ENCODE assay signal across 8 cellular contexts in genomic region chr10:90592903-90593302, GRCh38.
DNase-seq lines count a peak whose midpoint lies in the region; ATAC-seq and TF ChIP-seq lines count a peak whose summit lies in the region.

No MANE protein-coding gene starts in this region.

- H3K4me3 Mint-ChIP-seq in activated CD4-positive, alpha-beta memory T cell treated with anti-CD3 and anti-CD28 coated beads for 36 hours: no peak overlapping the region
- no peak overlapping the region for H3K4me3 Mint-ChIP-seq in activated CD4-positive, alpha-beta memory T cell treated with anti-CD3 and anti-CD28 coated beads, Interleukin-2, amount 10 ng/mL, durations not matched to agents 7 days and 5 days
- H3K4me3 Mint-ChIP-seq in neural crest cell: no peak overlapping the region

- POLR2A ChIA-PET in activated CD4-positive, alpha-beta memory T cell treated with anti-CD3 and anti-CD28 coated beads for 36 hours (lab: Charles Lee): no interaction called here
- POLR2A ChIA-PET in activated CD4-positive, alpha-beta memory T cell treated with anti-CD3 and anti-CD28 coated beads, Interleukin-2, amount 10 ng/mL, durations not matched to agents 7 days and 5 days (lab: Charles Lee): no interaction called here

- no peaks in the 10 kb centered on the region for H3K4me1 Mint-ChIP-seq in activated CD4-positive, alpha-beta memory T cell treated with anti-CD3 and anti-CD28 coated beads for 36 hours (ENCODE audit: low read depth)
- no peaks in the 10 kb centered on the region for H3K4me1 Mint-ChIP-seq in activated CD4-positive, alpha-beta memory T cell treated with anti-CD3 and anti-CD28 coated beads, Interleukin-2, amount 10 ng/mL, durations not matched to agents 7 days and 5 days
- no peaks in the 10 kb centered on the region for H3K4me1 Mint-ChIP-seq in neural crest cell

- ATAC-seq in HG02884 (IDR thresholded peaks at IDR 0.05; ENCODE audit: unreplicated experiment): peak; percentile 59
- ATAC-seq in GM18870 (IDR thresholded peaks at IDR 0.05; ENCODE audit: unreplicated experiment): no peak

- no peak overlapping the region for H3K4me3 ChIP-seq in OCI-LY1 (ENCODE audit: low read depth, low read length, poor library complexity, severe bottlenecking)
- H3K4me3 ChIP-seq in epithelial cell of esophagus (ENCODE audit: low read length): no peak overlapping the region

- no peaks in the 10 kb centered on the region for H3K79me2 ChIP-seq in OCI-LY1 (ENCODE audit: insufficient read depth, low read length)

- no peaks in the 10 kb centered on the region for H3K36me3 Mint-ChIP-seq in activated CD4-positive, alpha-beta memory T cell treated with anti-CD3 and anti-CD28 coated beads for 36 hours
- H3K36me3 Mint-ChIP-seq in activated CD4-positive, alpha-beta memory T cell treated with anti-CD3 and anti-CD28 coated beads, Interleukin-2, amount 10 ng/mL, durations not matched to agents 7 days and 5 days (ENCODE audit: low read depth): no peaks in the 10 kb centered on the region
- H3K36me3 Mint-ChIP-seq in neural crest cell (ENCODE audit: low read depth): no peaks in the 10 kb centered on the region

- H3K27me3 Mint-ChIP-seq in activated CD4-positive, alpha-beta memory T cell treated with anti-CD3 and anti-CD28 coated beads for 36 hours: peaks cover 2% of the 10 kb centered on the region
- H3K27me3 Mint-ChIP-seq in activated CD4-positive, alpha-beta memory T cell treated with anti-CD3 and anti-CD28 coated beads, Interleukin-2, amount 10 ng/mL, durations not matched to agents 7 days and 5 days: peaks cover 2% of the 10 kb centered on the region
- peaks cover 34% of the 10 kb centered on the region for H3K27me3 Mint-ChIP-seq in neural crest cell (ENCODE audit: low read depth)

- H3K27me3 ChIP-seq in OCI-LY1 (ENCODE audit: insufficient read depth, low read length): no peaks in the 10 kb centered on the region

- H3K36me3 ChIP-seq in OCI-LY1 (ENCODE audit: insufficient read depth, low read length): no peaks in the 10 kb centered on the region

- no peaks in the 10 kb centered on the region for H4K20me1 ChIP-seq in OCI-LY1 (ENCODE audit: insufficient read depth, low read length)

- peak; percentile 18 for DNase-seq in activated CD4-positive, alpha-beta memory T cell treated with anti-CD3 and anti-CD28 coated beads for 36 hours
- no peak for DNase-seq in activated CD4-positive, alpha-beta memory T cell treated with anti-CD3 and anti-CD28 coated beads, Interleukin-2, amount 10 ng/mL, durations not matched to agents 7 days and 5 days
- peak; percentile 68 for DNase-seq in epithelial cell of esophagus (ENCODE audit: low read depth)
- peak; percentile 34 for DNase-seq in neural crest cell (ENCODE audit: low read depth, low spot score)
- no peak for DNase-seq in activated effector memory CD4-positive, alpha-beta T cell treated with anti-CD3 and anti-CD28 coated beads, Interleukin-2, amount 50 U/mL, for 16 hours

- no peak overlapping the region for H3K9ac ChIP-seq in OCI-LY1 (ENCODE audit: low read length)

- no peak overlapping the region for H3K4me2 ChIP-seq in OCI-LY1 (ENCODE audit: low read length)

- intact Hi-C loops in activated CD4-positive, alpha-beta memory T cell treated with anti-CD3 and anti-CD28 coated beads for 36 hours (cut with micrococcal nuclease): no loop called here

- H3K4me1 ChIP-seq in OCI-LY1 (ENCODE audit: insufficient read depth, low read length, severe bottlenecking): no peaks in the 10 kb centered on the region

- TF ChIP-seq CTCF in OCI-LY1 (IDR thresholded peaks at IDR 0.05; ENCODE audit: low read length) (peak; percentile 10; the same call in 1 of the 2 replicates), epithelial cell of esophagus (IDR thresholded peaks at IDR 0.05; ENCODE audit: insufficient read depth, low read depth, low read length, missing control alignments) (peak; percentile 67), neural crest cell (conservative IDR thresholded peaks at IDR 0.05) (peak; percentile 63)

- CTCF ChIA-PET in activated CD4-positive, alpha-beta memory T cell treated with anti-CD3 and anti-CD28 coated beads for 36 hours (lab: Charles Lee): no interaction called here
- CTCF ChIA-PET in activated CD4-positive, alpha-beta memory T cell treated with anti-CD3 and anti-CD28 coated beads, Interleukin-2, amount 10 ng/mL, durations not matched to agents 7 days and 5 days (lab: Charles Lee): no interaction called here

- no peak overlapping the region for H2AFZ ChIP-seq in OCI-LY1 (ENCODE audit: low read length)

- no peak overlapping the region for H3K27ac ChIP-seq in OCI-LY1 (ENCODE audit: low read depth, low read length, poor library complexity, severe bottlenecking)

- H3K9me3 Mint-ChIP-seq in activated CD4-positive, alpha-beta memory T cell treated with anti-CD3 and anti-CD28 coated beads for 36 hours: no peaks in the 10 kb centered on the region
- H3K9me3 Mint-ChIP-seq in activated CD4-positive, alpha-beta memory T cell treated with anti-CD3 and anti-CD28 coated beads, Interleukin-2, amount 10 ng/mL, durations not matched to agents 7 days and 5 days: no peaks in the 10 kb centered on the region
- no peaks in the 10 kb centered on the region for H3K9me3 Mint-ChIP-seq in neural crest cell

- no peaks in the 10 kb centered on the region for H3K9me3 ChIP-seq in OCI-LY1 (ENCODE audit: low read length)

- H3K27ac Mint-ChIP-seq in activated CD4-positive, alpha-beta memory T cell treated with anti-CD3 and anti-CD28 coated beads for 36 hours: no peak overlapping the region
- H3K27ac Mint-ChIP-seq in activated CD4-positive, alpha-beta memory T cell treated with anti-CD3 and anti-CD28 coated beads, Interleukin-2, amount 10 ng/mL, durations not matched to agents 7 days and 5 days: no peak overlapping the region
- H3K27ac Mint-ChIP-seq in neural crest cell (ENCODE audit: unreplicated experiment): no peak overlapping the region

- no peaks in the 10 kb centered on the region for H3K9me2 ChIP-seq in OCI-LY1 (ENCODE audit: low read depth, low read length)

- H3F3A ChIP-seq in OCI-LY1 (ENCODE audit: insufficient read depth, low read length): no peaks in the 10 kb centered on the region

Comparison
In these comparisons a context has a peak if more than half of its experiments do, and no peak if none do; other contexts are left out.
1. DNase-seq: peak in activated CD4-positive, alpha-beta memory T cell treated with anti-CD3 and anti-CD28 coated beads for 36 hours (single experiment), epithelial cell of esophagus (single experiment) and neural crest cell (single experiment); none in activated CD4-positive, alpha-beta memory T cell treated with anti-CD3 and anti-CD28 coated beads, Interleukin-2, amount 10 ng/mL, durations not matched to agents 7 days and 5 days (single experiment) and activated effector memory CD4-positive, alpha-beta T cell treated with anti-CD3 and anti-CD28 coated beads, Interleukin-2, amount 50 U/mL, for 16 hours (single experiment).
2. CTCF ChIP-seq: peak in every context shown above with its lines; median percentile 67 in epithelial cell of esophagus; 63 in neural crest cell; 10 in OCI-LY1.